8 cellular contexts compared by ENCODE assay signal in genomic region chr10:110069502-110069982, GRCh38.
DNase-seq lines count a peak whose midpoint lies in the region; ATAC-seq and TF ChIP-seq lines count a peak whose summit lies in the region.

No MANE protein-coding gene starts in this region.

- H3K27me3 ChIP-seq in esophagus squamous epithelium: no peaks in the 10 kb centered on the region

- no peak for DNase-seq in activated CD4-positive, CD25-positive, alpha-beta regulatory T cell (lab: John Stamatoyannopoulos, UW)
- DNase-seq in NCI-H1436 treated with DMSO at 0.1 percent for 48 hours (lab: John Stamatoyannopoulos, UW) (peak; percentile 61), esophagus squamous epithelium (lab: John Stamatoyannopoulos, UW) (no peak), NCI-H226 (no peak), NCI-H2029 (lab: John Stamatoyannopoulos, UW) (no peak)
- DNase-seq in stimulated activated CD4-positive, alpha-beta T cell treated with anti-CD3 and anti-CD28 coated beads, Interleukin-1b, Interleukin-23, amount 100 ng/mL, for 48 hours: no peak

- peak overlapping the region in 3 of 4 donors; percentile 60 to 66 (median 65) for H3K27ac ChIP-seq in esophagus squamous epithelium

- peak; percentile 78 to 81 for ATAC-seq in activated CD4-positive, CD25-positive, alpha-beta regulatory T cell treated with anti-CD3 and anti-CD28 coated beads, Interleukin-2, amount 50 U/mL, for 24 hours
- peak; percentile 67 for ATAC-seq in HG02759 (IDR thresholded peaks at IDR 0.05; ENCODE audit: unreplicated experiment)

- WGBS in esophagus squamous epithelium, 2 donors: 44 to 50% methylated on average over 1 of the region's 1 CpG

- no peak for TF ChIP-seq POLR2A in esophagus squamous epithelium (IDR thresholded peaks at IDR 0.05)

- peaks cover 0 to 56% (median 29%) of the 10 kb centered on the region in 3 donors for H3K4me1 ChIP-seq in esophagus squamous epithelium

- no peaks in the 10 kb centered on the region for H3K9me3 ChIP-seq in esophagus squamous epithelium

- intact Hi-C loops in esophagus squamous epithelium (cut with DNase I): no loop called here

- peak overlapping the region in 1 of 4 donors; percentile 13 for H3K4me3 ChIP-seq in esophagus squamous epithelium

- no peak for TF ChIP-seq CTCF in esophagus squamous epithelium (IDR thresholded peaks at IDR 0.05)

- no peaks in the 10 kb centered on the region for H3K36me3 ChIP-seq in esophagus squamous epithelium
